9 cellular contexts compared by ENCODE assay signal in the genomic region with DNA sequence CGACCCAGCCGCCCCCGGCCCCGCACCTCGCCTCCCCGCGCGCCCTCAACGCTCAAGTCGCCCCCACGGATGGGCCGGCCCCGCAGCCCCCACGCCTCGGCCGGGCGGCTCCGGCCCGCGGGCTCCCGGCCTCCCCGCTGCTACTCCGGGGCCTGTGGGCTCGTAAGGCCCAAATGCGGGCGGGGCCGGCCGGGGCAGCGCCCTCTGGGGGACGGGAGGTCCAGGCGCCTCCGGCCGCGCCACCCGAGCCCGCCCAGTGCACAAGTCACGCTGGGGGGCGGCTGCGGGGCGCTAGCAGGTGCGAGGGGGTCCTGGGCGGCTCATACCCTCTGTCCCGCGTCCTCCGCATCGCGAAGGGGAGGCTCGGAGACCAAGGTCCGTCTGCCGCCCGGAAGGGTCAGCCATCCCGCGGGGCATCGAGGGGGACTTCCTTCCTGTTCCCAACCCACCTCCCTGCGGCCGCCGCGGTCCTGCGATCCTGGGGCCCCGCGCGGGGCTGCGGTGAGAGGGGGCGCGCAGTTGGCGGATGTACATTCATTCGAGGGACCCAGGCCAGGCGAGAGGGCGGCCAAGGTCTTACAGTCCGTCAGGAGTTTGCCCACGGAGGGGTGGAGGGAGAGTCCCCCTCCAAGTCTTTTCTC. TPM values are rescaled to one million over a fixed set of nuclear protein-coding genes. Genes with fewer than 3 reads are reported as not detected.
DNase-seq lines count a peak whose midpoint lies in the region; ATAC-seq, FAIRE-seq and TF ChIP-seq lines count a peak whose summit lies in the region.
"Had no signal": no experiment of that assay in that cellular context is flagged by ENCODE, and none has a peak within 500 bp of the region (broad histone marks: within the 10 kb centered on the region; RNA-seq: fewer than 3 reads in every experiment).

A gene with protein sequence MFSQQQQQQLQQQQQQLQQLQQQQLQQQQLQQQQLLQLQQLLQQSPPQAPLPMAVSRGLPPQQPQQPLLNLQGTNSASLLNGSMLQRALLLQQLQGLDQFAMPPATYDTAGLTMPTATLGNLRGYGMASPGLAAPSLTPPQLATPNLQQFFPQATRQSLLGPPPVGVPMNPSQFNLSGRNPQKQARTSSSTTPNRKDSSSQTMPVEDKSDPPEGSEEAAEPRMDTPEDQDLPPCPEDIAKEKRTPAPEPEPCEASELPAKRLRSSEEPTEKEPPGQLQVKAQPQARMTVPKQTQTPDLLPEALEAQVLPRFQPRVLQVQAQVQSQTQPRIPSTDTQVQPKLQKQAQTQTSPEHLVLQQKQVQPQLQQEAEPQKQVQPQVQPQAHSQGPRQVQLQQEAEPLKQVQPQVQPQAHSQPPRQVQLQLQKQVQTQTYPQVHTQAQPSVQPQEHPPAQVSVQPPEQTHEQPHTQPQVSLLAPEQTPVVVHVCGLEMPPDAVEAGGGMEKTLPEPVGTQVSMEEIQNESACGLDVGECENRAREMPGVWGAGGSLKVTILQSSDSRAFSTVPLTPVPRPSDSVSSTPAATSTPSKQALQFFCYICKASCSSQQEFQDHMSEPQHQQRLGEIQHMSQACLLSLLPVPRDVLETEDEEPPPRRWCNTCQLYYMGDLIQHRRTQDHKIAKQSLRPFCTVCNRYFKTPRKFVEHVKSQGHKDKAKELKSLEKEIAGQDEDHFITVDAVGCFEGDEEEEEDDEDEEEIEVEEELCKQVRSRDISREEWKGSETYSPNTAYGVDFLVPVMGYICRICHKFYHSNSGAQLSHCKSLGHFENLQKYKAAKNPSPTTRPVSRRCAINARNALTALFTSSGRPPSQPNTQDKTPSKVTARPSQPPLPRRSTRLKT (minus strand): TSS at position 167 of the 641 bp plus-strand sequence. CDS start 715 bp downstream, outside the sequence.

- no peaks in the 10 kb centered on the region for H3K79me2 ChIP-seq in H1 (ENCODE audit: control insufficient read depth in 1 of 2, insufficient read depth in 2 of 2, low read length in 2 of 2)

- no peak within 1 kb of the TSS for H2BK15ac ChIP-seq in H1 (ENCODE audit: low read length)

- peaks cover 0 to 9% (median 5%) of the 10 kb centered on the region in 4 experiments; a peak in 3 of 8 replicates for H3K36me3 ChIP-seq in H1 (ENCODE audit: control insufficient read depth in 2 of 4, insufficient read depth in 4 of 4, low read length in 3 of 4)

- POLR2A ChIA-PET in H1 (lab: Charles Lee; ENCODE audit: partially characterized antibody), result interaction anchor here (1.3 to 3.3 kb wide), 3 partner anchors 9 to 15 kb away, joined by 5 to 13 read pairs (median 11); no protein-coding TSS in a partner anchor

- H2BK20ac ChIP-seq in H1 (ENCODE audit: low read length), result no peak within 1 kb of the TSS

- peak within 1 kb of the TSS; percentile 52 for H3K56ac ChIP-seq in H1 (replicated peaks; ENCODE audit: insufficient read length, low read depth, low read length)

- H3K9ac ChIP-seq in H1 (replicated peaks in 1 of 4; ENCODE audit: extremely low read depth in 1 of 4, low read depth in 3 of 4, low read length in 3 of 4), result peak within 1 kb of the TSS; percentile 55 to 60 (median 58); a peak in 6 of 7 replicates

- H3K27me3 ChIP-seq in H1 (replicated peaks in 1 of 4; ENCODE audit: control insufficient read depth in 3 of 4, extremely low read depth in 1 of 4, insufficient read depth in 3 of 4, low read length in 3 of 4), result no peaks in the 10 kb centered on the region

- H3K23me2 ChIP-seq in H1 (ENCODE audit: low read depth, low read length), result peaks cover 10% of the 10 kb centered on the region; the same call in 1 of the 2 replicates

- peak; percentile 79 to 86 (median 80) for TF ChIP-seq CTCF in H1 (IDR thresholded peaks at IDR 0.05; ENCODE audit: control extremely low read depth in 1 of 3, insufficient read depth in 1 of 3, low read depth in 1 of 3, low read length in 3 of 3)

- H3K4me1 ChIP-seq in H1 (replicated peaks in 1 of 4; ENCODE audit: control insufficient read depth in 3 of 4, insufficient read depth in 4 of 4, low read length in 3 of 4), result peaks cover 0 to 11% (median 4%) of the 10 kb centered on the region in 4 experiments; a peak in 4 of 7 replicates

- peak within 1 kb of the TSS; percentile 77; the same call in 1 of the 2 replicates for H2AFZ ChIP-seq in H1 (ENCODE audit: low read length)

- CTCF ChIA-PET in H1 (lab: Charles Lee; ENCODE audit: partially characterized antibody), result interaction anchor here (0.6 to 2.8 kb wide), 11 partner anchors 8 to 220 kb away, joined by 3 to 16 read pairs (median 4); no protein-coding TSS in a partner anchor

- no peak within 1 kb of the TSS; the same call in 1 of the 2 replicates for H2BK12ac ChIP-seq in H1 (ENCODE audit: low read depth, low read length)

- H2AK5ac ChIP-seq in H1 (ENCODE audit: low read depth, low read length), result no peak within 1 kb of the TSS

- no peaks in the 10 kb centered on the region for H4K20me1 ChIP-seq in H1 (replicated peaks in 1 of 2; ENCODE audit: control insufficient read depth in 1 of 2, insufficient read depth in 2 of 2, low read length in 2 of 2)

- TF ChIP-seq POLR2A in H1 (IDR thresholded peaks at IDR 0.05; ENCODE audit: control extremely low read depth in 1 of 2, low read depth in 2 of 2, low read length in 2 of 2), result peak in 1 of 2 experiments; percentile 44; a peak in 1 of 3 replicates

- TF ChIP-seq RAD21 in H1 (IDR thresholded peaks at IDR 0.05 in 1 of 2, conservative IDR thresholded peaks at IDR 0.05 in 1 of 2; ENCODE audit: low read depth in 2 of 2, low read length in 2 of 2), result peak in 1 of 2 experiments; percentile 15; a peak in 1 of 4 replicates

- peak within 1 kb of the TSS; percentile 45 for H4K5ac ChIP-seq in H1 (ENCODE audit: insufficient read length, low read depth, low read length)

- no peak within 1 kb of the TSS for H2BK120ac ChIP-seq in H1 (replicated peaks; ENCODE audit: low read depth, low read length)

- H3K4me3 ChIP-seq in H1 (ENCODE audit: extremely low read depth in 1 of 4, insufficient read depth in 2 of 4, low read depth in 3 of 4, low read length in 4 of 4), result peak within 1 kb of the TSS; percentile 64 to 99 (median 77)

- ATAC-seq in GM18520 (IDR thresholded peaks at IDR 0.05; ENCODE audit: unreplicated experiment) (peak; percentile 75), HG03097 (IDR thresholded peaks at IDR 0.05; ENCODE audit: low FRiP score, unreplicated experiment) (peak; percentile 68)

- H3K18ac ChIP-seq in H1 (ENCODE audit: extremely low read depth, low read length), result peak within 1 kb of the TSS; percentile 87

- no peak for TF ChIP-seq EP300 in H1 (IDR thresholded peaks at IDR 0.05; ENCODE audit: borderline replicate concordance in 1 of 2, low read depth in 2 of 2, low read length in 2 of 2)

- peak within 1 kb of the TSS; percentile 86 to 94 for H3K4me2 ChIP-seq in H1 (ENCODE audit: insufficient read depth in 1 of 2, low read depth in 2 of 2, low read length in 2 of 2)

- no peaks in the 10 kb centered on the region for H3K9me3 ChIP-seq in H1 (ENCODE audit: insufficient read depth in 2 of 2, low read depth in 1 of 2, low read length in 1 of 2)

- peak; percentile 95 for DNase-seq in AG08396 (ENCODE audit: low spot score)
- DNase-seq in NCI-H774 (lab: John Stamatoyannopoulos, UW), result peak; percentile 81
- DNase-seq in activated CD8-positive, alpha-beta memory T cell treated with anti-CD3 and anti-CD28 coated beads for 24 hours, result peak; percentile 91
- DNase-seq in H1 (ENCODE audit: low read depth in 1 of 2, low spot score in 2 of 2), result peak in 1 of 2 experiments; percentile 84
- peak; percentile 95 for DNase-seq in mesenteric fat pad (ENCODE audit: low spot score)
- DNase-seq in stimulated activated CD8-positive, alpha-beta memory T cell treated with anti-CD3 and anti-CD28 coated beads, Interleukin-15, amount 100 ng/mL, for 4 hours (ENCODE audit: low read depth in 2 of 2), result peak; percentile 34 to 59

- H4K8ac ChIP-seq in H1 (ENCODE audit: extremely low read depth, insufficient read depth, low read length), result peak within 1 kb of the TSS; percentile 90

- no peak within 1 kb of the TSS for H3K14ac ChIP-seq in H1 (ENCODE audit: insufficient read length)

- H3K79me1 ChIP-seq in H1 (ENCODE audit: low read depth, low read length), result no peaks in the 10 kb centered on the region; the same call in 1 of the 2 replicates

- H4K91ac ChIP-seq in H1 (replicated peaks; ENCODE audit: insufficient read length, low read length), result peak within 1 kb of the TSS; percentile 91

- no peak within 1 kb of the TSS for H3K4ac ChIP-seq in H1 (replicated peaks; ENCODE audit: insufficient read length, low read depth, low read length)

- no peak for FAIRE-seq in H1 (lab: Jason Lieb, UNC)
- FAIRE-seq: TTC549 had no signal

- H3K23ac ChIP-seq in H1 (ENCODE audit: insufficient read length), result no peak within 1 kb of the TSS

- H2BK5ac ChIP-seq in H1 (ENCODE audit: low read depth, low read length), result peak within 1 kb of the TSS; percentile 71; the same call in 1 of the 2 replicates

- no peak within 1 kb of the TSS; the same call in 1 of the 2 replicates for H3K27ac ChIP-seq in H1 (ENCODE audit: low read depth, low read length)

- 2% methylated on average over 43 of the region's 71 CpGs; no CpG with 5 or more reads in 1 of the 2 experiments for WGBS in H1 (ENCODE audit: extremely low coverage in 1 of 2, insufficient coverage in 1 of 2, insufficient read length in 1 of 2, insufficient replicate concordance in 2 of 2, low coverage in 1 of 2, low lambda C conversion rate in 2 of 2, missing lambda C conversion rate in 1 of 2), 2 experiments

TF ChIP-seq in H1, 55 proteins besides CTCF, POLR2A, EP300 and RAD21 (continues in another document):
- TF ChIP-seq HDAC2 (IDR thresholded peaks at IDR 0.05; ENCODE audit: borderline replicate concordance in 1 of 2, low read depth in 2 of 2, low read length in 2 of 2) (peak in 1 of 2 experiments; percentile 68; a peak in 1 of 4 replicates), TEAD4 (IDR thresholded peaks at IDR 0.05; ENCODE audit: low read depth, low read length) (no peak), SRF (IDR thresholded peaks at IDR 0.05; ENCODE audit: low read depth, low read length) (no peak), CEBPB (IDR thresholded peaks at IDR 0.05; ENCODE audit: low read depth, low read length) (no peak), TAF7 (optimal IDR thresholded peaks at IDR 0.05; ENCODE audit: borderline replicate concordance, low read depth, low read length) (peak; percentile 50), SAP30 (IDR thresholded peaks at IDR 0.05; ENCODE audit: insufficient read depth, insufficient replicate concordance, low read length) (no peak), BRCA1 (IDR thresholded peaks at IDR 0.05; ENCODE audit: low read depth, low read length) (no peak)

RNA-seq across cellular contexts. Expression of the gene that starts here (rescaled TPM):
- 103 and 107 TPM in 2 replicates for total RNA-seq in H1 (2021; fragmentation: NEBNext Ultra II Directional; extraction: Animal tissue kit (Norgen Biotek cat#: 25700))
- 66.0 and 87.0 TPM in 2 replicates for polyA plus RNA-seq in H1 (2011; rRNA removed)
- polyA plus RNA-seq in H1 (2011; cell fraction: cytosol; rRNA removed), result 40.7 TPM
- 107 TPM for polyA plus RNA-seq in H1 (2011; cell fraction: nucleus; rRNA removed)
- 80.8 to 92.5 TPM (median 90.4 TPM) in 4 replicates for polyA plus RNA-seq in H1 (2012, experiment 1 of 2)
- 78.0 TPM for polyA plus RNA-seq in H1 (2012, experiment 2 of 2)
- polyA plus RNA-seq in H1 (2013, experiment 1 of 2), result 77.5 TPM
- polyA plus RNA-seq in H1 (2013, experiment 2 of 2), result 83.3 TPM
- 38.7 and 39.7 TPM in 2 replicates for polyA minus RNA-seq in H1 (2011; rRNA and poly(A)+ RNA removed)
- 51.8 TPM for polyA minus RNA-seq in H1 (2011; cell fraction: cytosol; rRNA and poly(A)+ RNA removed)
- polyA minus RNA-seq in H1 (2011; cell fraction: nucleus; rRNA and poly(A)+ RNA removed), result 36.3 TPM
- total RNA-seq in mesenteric fat pad, result 100.0 TPM
